39 cellular contexts compared by ENCODE assay signal in genomic region chr19:33255781-33256180, GRCh38. TPM values are rescaled to one million over a fixed set of nuclear protein-coding genes. Genes with fewer than 3 reads are reported as not detected.
"Had no signal": no experiment of that assay in that cellular context is flagged by ENCODE, and none has a peak within 500 bp of the region (broad histone marks: within the 10 kb centered on the region; RNA-seq: fewer than 3 reads in every experiment).

No MANE protein-coding gene starts in this region.

- H3K27ac Mint-ChIP-seq: activated B cell treated with CpG ODN at 0.5 μM for 24 hours; activated CD4-positive, alpha-beta memory T cell treated with anti-CD3 and anti-CD28 coated beads for 36 hours; activated CD4-positive, alpha-beta T cell treated with anti-CD3 and anti-CD28 coated beads, Interleukin-2, amount 10 ng/mL, durations not matched to agents 24 days and 14 days; activated CD8-positive, alpha-beta T cell treated with anti-CD3 and anti-CD28 coated beads for 36 hours; activated naive CD4-positive, alpha-beta T cell treated with anti-CD3 and anti-CD28 coated beads, Interleukin-2, amount 10 ng/mL, durations not matched to agents 7 days and 5 days; activated naive CD8-positive, alpha-beta T cell; activated naive CD8-positive, alpha-beta T cell treated with anti-CD3 and anti-CD28 coated beads, Interleukin-2, amount 10 ng/mL, durations not matched to agents 7 days and 5 days; activated naive CD8-positive, alpha-beta T cell treated with anti-CD3 and anti-CD28 coated beads, Interleukin-2, amount 50 U/mL, for 24 hours; activated T-cell treated with anti-CD3 and anti-CD28 coated beads, Interleukin-2, amount 50 U/mL, for 72 hours; activated T-helper 1 cell treated with anti-CD3 and anti-CD28 coated beads, Interleukin-12 subunit alpha, Interleukin-12 subunit beta, Interleukin-2, Interleukin-4 antibody, amounts not matched to agents 30 ng/mL and 10 ng/mL and 1 ng/mL, durations not matched to agents 14 hours and 24 hours and 36 hours; activated T-helper 17 cell treated with anti-CD3 and anti-CD28 coated beads, Interleukin-2, amount 50 U/mL, for 72 hours; brain; T-helper 1 cell treated with Interleukin-12 subunit alpha and Interleukin-12 subunit beta and Interleukin-4 antibody, amounts not matched to agents 30 μg/mL and 1 μg/mL, for 36 hours; T-helper 2 cell treated with Interferon-gamma antibody and Interleukin-4, amounts not matched to agents 5 μg/mL and 100 μg/mL, for 36 hours had no signal

- H3K9me3 Mint-ChIP-seq: activated naive CD8-positive, alpha-beta T cell treated with anti-CD3 and anti-CD28 coated beads, Interleukin-2, amount 10 ng/mL, durations not matched to agents 7 days and 5 days; activated naive CD8-positive, alpha-beta T cell treated with anti-CD3 and anti-CD28 coated beads, Interleukin-2, amount 50 U/mL, for 24 hours; T-helper 2 cell treated with Interferon-gamma antibody and Interleukin-4, amounts not matched to agents 5 μg/mL and 100 μg/mL, for 36 hours had no signal

- H3K36me3 Mint-ChIP-seq: activated CD4-positive, alpha-beta memory T cell treated with anti-CD3 and anti-CD28 coated beads for 36 hours; activated naive CD4-positive, alpha-beta T cell treated with anti-CD3 and anti-CD28 coated beads, Interleukin-2, amount 10 ng/mL, durations not matched to agents 7 days and 5 days; activated naive CD4-positive, alpha-beta T cell treated with anti-CD3 and anti-CD28 coated beads, Interleukin-2, amount 50 U/mL, for 24 hours; activated naive CD8-positive, alpha-beta T cell; activated naive CD8-positive, alpha-beta T cell treated with anti-CD3 and anti-CD28 coated beads, Interleukin-2, amount 10 ng/mL, durations not matched to agents 7 days and 5 days; brain had no signal

- H3K36me3 ChIP-seq: ascending aorta, breast epithelium, cardiac muscle cell had no signal

- H3K27me3 ChIP-seq: ascending aorta, breast epithelium, cardiac muscle cell had no signal

- H3K4me1 ChIP-seq: ascending aorta, breast epithelium had no signal

- H3K4me3 ChIP-seq: ascending aorta, breast epithelium, cardiac muscle cell had no signal

- H3K27ac ChIP-seq: ascending aorta, breast epithelium, cardiac muscle cell, VCaP had no signal

- H3K4me1 Mint-ChIP-seq: activated naive CD4-positive, alpha-beta T cell treated with anti-CD3 and anti-CD28 coated beads, Interleukin-2, amount 50 U/mL, for 24 hours; activated T-helper 17 cell treated with anti-CD3 and anti-CD28 coated beads, Interleukin-2, amount 50 U/mL, for 72 hours; brain had no signal

- H3K4me3 Mint-ChIP-seq: activated B cell treated with CpG ODN at 0.5 μM for 24 hours; activated CD4-positive, alpha-beta memory T cell treated with anti-CD3 and anti-CD28 coated beads for 36 hours; activated CD4-positive, alpha-beta T cell treated with anti-CD3 and anti-CD28 coated beads, Interleukin-2, amount 10 ng/mL, durations not matched to agents 24 days and 14 days; activated CD8-positive, alpha-beta T cell treated with anti-CD3 and anti-CD28 coated beads for 36 hours; activated naive CD4-positive, alpha-beta T cell treated with anti-CD3 and anti-CD28 coated beads, Interleukin-2, amount 10 ng/mL, durations not matched to agents 7 days and 5 days; activated naive CD4-positive, alpha-beta T cell treated with anti-CD3 and anti-CD28 coated beads, Interleukin-2, amount 50 U/mL, for 24 hours; activated naive CD8-positive, alpha-beta T cell; activated naive CD8-positive, alpha-beta T cell treated with anti-CD3 and anti-CD28 coated beads, Interleukin-2, amount 10 ng/mL, durations not matched to agents 7 days and 5 days; activated naive CD8-positive, alpha-beta T cell treated with anti-CD3 and anti-CD28 coated beads, Interleukin-2, amount 50 U/mL, for 24 hours; activated T-cell treated with anti-CD3 and anti-CD28 coated beads, Interleukin-2, amount 50 U/mL, for 4 hours; activated T-cell treated with anti-CD3 and anti-CD28 coated beads, Interleukin-2, amount 50 U/mL, for 72 hours; activated T-helper 1 cell treated with anti-CD3 and anti-CD28 coated beads, Interleukin-12 subunit alpha, Interleukin-12 subunit beta, Interleukin-2, Interleukin-4 antibody, amounts not matched to agents 30 ng/mL and 10 ng/mL and 1 ng/mL, durations not matched to agents 14 hours and 24 hours and 36 hours; activated T-helper 17 cell treated with anti-CD3 and anti-CD28 coated beads, Interleukin-2, amount 50 U/mL, for 72 hours; brain; central memory CD8-positive, alpha-beta T cell; T-helper 1 cell treated with Interleukin-12 subunit alpha and Interleukin-12 subunit beta and Interleukin-4 antibody, amounts not matched to agents 30 μg/mL and 1 μg/mL, for 36 hours; T-helper 2 cell treated with Interferon-gamma antibody and Interleukin-4, amounts not matched to agents 5 μg/mL and 100 μg/mL, for 36 hours had no signal

- FAIRE-seq: TTC549 had no signal

- DNase-seq: activated B cell treated with CpG ODN at 0.5 μM for 24 hours; activated CD4-positive, alpha-beta memory T cell treated with anti-CD3 and anti-CD28 coated beads for 36 hours; activated CD4-positive, alpha-beta T cell treated with anti-CD3 and anti-CD28 coated beads for 4 hours; activated CD4-positive, alpha-beta T cell treated with anti-CD3 and anti-CD28 coated beads, Interleukin-2, amount 10 ng/mL, durations not matched to agents 24 days and 14 days; activated CD4-positive, alpha-beta T cell treated with anti-CD3 and anti-CD28 coated beads, Interleukin-2, amount 50 U/mL, for 1 hour; activated CD4-positive, alpha-beta T cell treated with anti-CD3 and anti-CD28 coated beads, Interleukin-2, amount 50 U/mL, for 4 hours; activated CD4-positive, CD25-positive, alpha-beta regulatory T cell treated with anti-CD3 and anti-CD28 coated beads, Interleukin-2, amount 50 U/mL, for 72 hours; activated CD8-positive, alpha-beta memory T cell treated with anti-CD3 and anti-CD28 coated beads, Interleukin-2, amount 50 U/mL, for 4 hours; activated CD8-positive, alpha-beta T cell treated with anti-CD3 and anti-CD28 coated beads for 36 hours; activated effector memory CD4-positive, alpha-beta T cell treated with anti-CD3 and anti-CD28 coated beads, Interleukin-2, amount 50 U/mL, for 16 hours; activated gamma-delta T cell treated with Interleukin-2 at 50 U/mL for 16 hours; activated naive CD4-positive, alpha-beta T cell; activated naive CD4-positive, alpha-beta T cell treated with anti-CD3 and anti-CD28 coated beads, Interleukin-2, amount 10 ng/mL, durations not matched to agents 7 days and 5 days; activated naive CD8-positive, alpha-beta T cell treated with anti-CD3 and anti-CD28 coated beads, Interleukin-2, amount 10 ng/mL, durations not matched to agents 7 days and 5 days; activated naive CD8-positive, alpha-beta T cell treated with anti-CD3 and anti-CD28 coated beads, Interleukin-2, amount 50 U/mL, for 24 hours; activated T-cell treated with anti-CD3 and anti-CD28 coated beads for 4 hours; activated T-cell treated with anti-CD3 and anti-CD28 coated beads, Interleukin-2, amount 50 U/mL, for 1 hour; activated T-cell treated with anti-CD3 and anti-CD28 coated beads, Interleukin-2, amount 50 U/mL, for 4 hours; activated T-cell treated with anti-CD3 and anti-CD28 coated beads, Interleukin-2, amount 50 U/mL, for 72 hours; caudate nucleus; cerebellar nuclear complex; SW 1271; T-helper 1 cell; T-helper 2 cell; T-helper 9 cell had no signal

RNA-seq across cellular contexts. Expression of gene SLC7A10, which starts 30.1 kb away (rescaled TPM):
- total RNA-seq: activated B cell treated with CpG ODN at 0.5 μM for 24 hours; activated CD4-positive, alpha-beta memory T cell treated with anti-CD3 and anti-CD28 coated beads for 36 hours; activated CD4-positive, alpha-beta T cell treated with anti-CD3 and anti-CD28 coated beads, Interleukin-2, amount 10 ng/mL, durations not matched to agents 24 days and 14 days; activated CD8-positive, alpha-beta memory T cell treated with anti-CD3 and anti-CD28 coated beads for 36 hours; activated CD8-positive, alpha-beta T cell treated with anti-CD3 and anti-CD28 coated beads for 36 hours; activated naive CD8-positive, alpha-beta T cell treated with anti-CD3 and anti-CD28 coated beads, Interleukin-2, amount 10 ng/mL, durations not matched to agents 7 days and 5 days; activated T-cell treated with anti-CD3 and anti-CD28 coated beads, Interleukin-2, amount 50 U/mL, for 4 hours; activated T-cell treated with anti-CD3 and anti-CD28 coated beads, Interleukin-2, amount 50 U/mL, for 72 hours; activated T-helper 1 cell treated with anti-CD3 and anti-CD28 coated beads, Interleukin-12 subunit alpha, Interleukin-12 subunit beta, Interleukin-2, Interleukin-4 antibody, amounts not matched to agents 30 ng/mL and 10 ng/mL and 1 ng/mL, durations not matched to agents 14 hours and 24 hours and 36 hours; activated T-helper 17 cell treated with anti-CD3 and anti-CD28 coated beads, Interleukin-2, amount 50 U/mL, for 72 hours; ascending aorta; cardiac muscle cell had no signal
- polyA plus RNA-seq: cardiac muscle cell had no signal
